Comparison of ENCODE assay signal across 8 cellular contexts in genomic region chr3:52238761-52239701, GRCh38. TPM values are rescaled to one million over a fixed set of nuclear protein-coding genes. Genes with fewer than 3 reads are reported as not detected.
A peak's percentile ranks its signal among the peaks of the same experiment; 100 is the strongest.
DNase-seq lines count a peak whose midpoint lies in the region; ATAC-seq and TF ChIP-seq lines count a peak whose summit lies in the region.

Gene TWF2 (minus strand): TSS chr3:52239158. CDS start chr3:52239016, 142 bp downstream.

- no peaks in the 10 kb centered on the region for H3K9me3 Mint-ChIP-seq in activated naive CD4-positive, alpha-beta T cell treated with anti-CD3 and anti-CD28 coated beads, Interleukin-2, amount 50 U/mL, for 72 hours
- H3K9me3 Mint-ChIP-seq in glutamatergic neuron (ENCODE audit: unreplicated experiment): peaks cover 25% of the 10 kb centered on the region

- TF ChIP-seq EP300 in Ishikawa (IDR thresholded peaks at IDR 0.05; ENCODE audit: borderline replicate concordance) (no peak), ovary (IDR thresholded peaks at IDR 0.05) (no peak)

- H3K4me3 Mint-ChIP-seq in glutamatergic neuron (ENCODE audit: unreplicated experiment): peak within 1 kb of the TSS; percentile 98

- 0% methylated on average over 70 to 92 of the region's 92 CpGs for WGBS in ovary, 3 donors
- under 1% methylated on average over 92 of the region's 92 CpGs for WGBS in thymus

- H3K27me3 ChIP-seq in ovary (no peaks in the 10 kb centered on the region), thymus (ENCODE audit: control insufficient read depth, insufficient read depth) (no peaks in the 10 kb centered on the region)

- H3K27me3 Mint-ChIP-seq in glutamatergic neuron (ENCODE audit: unreplicated experiment): peaks cover 18% of the 10 kb centered on the region

- H3K27ac ChIP-seq in ovary (peak within 1 kb of the TSS; percentile 75 to 91), thymus (ENCODE audit: low read depth) (peak within 1 kb of the TSS; percentile 96)

- TF ChIP-seq CTCF in glutamatergic neuron (IDR thresholded peaks at IDR 0.05; ENCODE audit: partially characterized antibody, unreplicated experiment) (no peak), ovary (IDR thresholded peaks at IDR 0.05) (peak; percentile 26 to 44 (median 34))

- H3K9me3 ChIP-seq in ovary (no peaks in the 10 kb centered on the region), thymus (ENCODE audit: control insufficient read depth) (no peaks in the 10 kb centered on the region)

- peaks cover 20% of the 10 kb centered on the region for H3K4me1 Mint-ChIP-seq in glutamatergic neuron (ENCODE audit: low read depth, unreplicated experiment)

- peak; percentile 57 for TF ChIP-seq POLR2A in ovary (IDR thresholded peaks at IDR 0.05)

- H3K4me1 ChIP-seq in ovary (ENCODE audit: insufficient read depth) (peaks cover 16% of the 10 kb centered on the region), thymus (ENCODE audit: control insufficient read depth, insufficient read depth, low read length) (peaks cover 28% of the 10 kb centered on the region)

- peak within 1 kb of the TSS; percentile 94 to 99 for H3K27ac Mint-ChIP-seq in activated naive CD4-positive, alpha-beta T cell treated with anti-CD3 and anti-CD28 coated beads, Interleukin-2, amount 50 U/mL, for 72 hours
- peak within 1 kb of the TSS; percentile 100 for H3K27ac Mint-ChIP-seq in glutamatergic neuron (ENCODE audit: unreplicated experiment)

- ATAC-seq in GM21526 (IDR thresholded peaks at IDR 0.05; ENCODE audit: low FRiP score, unreplicated experiment): peak; percentile 55
- ATAC-seq in activated naive CD4-positive, alpha-beta T cell treated with anti-CD3 and anti-CD28 coated beads, Interleukin-2, amount 50 U/mL, for 72 hours: peak; percentile 72 to 75

- intact Hi-C loops in ovary (cut with DNase I): loop anchor here in 3 of 4 donors (5.0 kb wide), 2 partner anchors 38 to 48 kb away; partner anchors contain the start of genes WDR82 (in 2 of the 3) and GLYCTK (in 1 of the 3)

- peaks cover 14 to 44% of the 10 kb centered on the region in 2 donors for H3K36me3 Mint-ChIP-seq in activated naive CD4-positive, alpha-beta T cell treated with anti-CD3 and anti-CD28 coated beads, Interleukin-2, amount 50 U/mL, for 72 hours
- H3K36me3 Mint-ChIP-seq in glutamatergic neuron (ENCODE audit: unreplicated experiment): no peaks in the 10 kb centered on the region

- TF ChIP-seq RAD21 in Ishikawa (IDR thresholded peaks at IDR 0.05; ENCODE audit: low read depth): no peak

- DNase-seq in ELF-1 (ENCODE audit: low read depth, low spot score): peak; percentile 80
- peak; percentile 59 for DNase-seq in SKM-1 (lab: John Stamatoyannopoulos, UW; ENCODE audit: unreplicated experiment)
- DNase-seq in activated naive CD4-positive, alpha-beta T cell treated with anti-CD3 and anti-CD28 coated beads, Interleukin-2, amount 50 U/mL, for 72 hours (ENCODE audit: low spot score in 2 of 2): peak; percentile 91 to 92
- peak; percentile 90 for DNase-seq in glutamatergic neuron
- peak; percentile 82 to 89 (median 84) for DNase-seq in ovary

- H3K4me3 ChIP-seq in ovary: peak within 1 kb of the TSS; percentile 87
- peak within 1 kb of the TSS; percentile 93 for H3K4me3 ChIP-seq in thymus (ENCODE audit: low read length)

- H3K36me3 ChIP-seq in ovary: no peaks in the 10 kb centered on the region
- H3K36me3 ChIP-seq in thymus (ENCODE audit: control insufficient read depth, insufficient read depth): peaks cover 24% of the 10 kb centered on the region

TF ChIP-seq in Ishikawa, 13 proteins besides CTCF, POLR2A, EP300 and RAD21:
- TF ChIP-seq ZBTB7A (IDR thresholded peaks at IDR 0.05; ENCODE audit: low read depth) (peak; percentile 96), USF1 (IDR thresholded peaks at IDR 0.05) (0 out of 2 replicates have a peak, but pooled peaks have one; percentile 8), EGR1 (IDR thresholded peaks at IDR 0.05) (peak; percentile 77), TEAD4 (IDR thresholded peaks at IDR 0.05) (no peak), YY1 (IDR thresholded peaks at IDR 0.05; ENCODE audit: low read depth) (peak; percentile 77), TAF1 (IDR thresholded peaks at IDR 0.05; ENCODE audit: low read depth) (peak; percentile 41), CEBPB (IDR thresholded peaks at IDR 0.05) (no peak), MAX (IDR thresholded peaks at IDR 0.05) (peak; percentile 21; the same call in 1 of the 2 replicates), CREB1 (IDR thresholded peaks at IDR 0.05; ENCODE audit: low read depth) (no peak), NFIC (IDR thresholded peaks at IDR 0.05) (no peak), TCF12 (IDR thresholded peaks at IDR 0.05; ENCODE audit: low read depth) (peak; percentile 22; the same call in 1 of the 2 replicates), FOXM1 (IDR thresholded peaks at IDR 0.05; ENCODE audit: borderline replicate concordance, low read depth) (no peak)
- TF ChIP-seq, protein P1, sequence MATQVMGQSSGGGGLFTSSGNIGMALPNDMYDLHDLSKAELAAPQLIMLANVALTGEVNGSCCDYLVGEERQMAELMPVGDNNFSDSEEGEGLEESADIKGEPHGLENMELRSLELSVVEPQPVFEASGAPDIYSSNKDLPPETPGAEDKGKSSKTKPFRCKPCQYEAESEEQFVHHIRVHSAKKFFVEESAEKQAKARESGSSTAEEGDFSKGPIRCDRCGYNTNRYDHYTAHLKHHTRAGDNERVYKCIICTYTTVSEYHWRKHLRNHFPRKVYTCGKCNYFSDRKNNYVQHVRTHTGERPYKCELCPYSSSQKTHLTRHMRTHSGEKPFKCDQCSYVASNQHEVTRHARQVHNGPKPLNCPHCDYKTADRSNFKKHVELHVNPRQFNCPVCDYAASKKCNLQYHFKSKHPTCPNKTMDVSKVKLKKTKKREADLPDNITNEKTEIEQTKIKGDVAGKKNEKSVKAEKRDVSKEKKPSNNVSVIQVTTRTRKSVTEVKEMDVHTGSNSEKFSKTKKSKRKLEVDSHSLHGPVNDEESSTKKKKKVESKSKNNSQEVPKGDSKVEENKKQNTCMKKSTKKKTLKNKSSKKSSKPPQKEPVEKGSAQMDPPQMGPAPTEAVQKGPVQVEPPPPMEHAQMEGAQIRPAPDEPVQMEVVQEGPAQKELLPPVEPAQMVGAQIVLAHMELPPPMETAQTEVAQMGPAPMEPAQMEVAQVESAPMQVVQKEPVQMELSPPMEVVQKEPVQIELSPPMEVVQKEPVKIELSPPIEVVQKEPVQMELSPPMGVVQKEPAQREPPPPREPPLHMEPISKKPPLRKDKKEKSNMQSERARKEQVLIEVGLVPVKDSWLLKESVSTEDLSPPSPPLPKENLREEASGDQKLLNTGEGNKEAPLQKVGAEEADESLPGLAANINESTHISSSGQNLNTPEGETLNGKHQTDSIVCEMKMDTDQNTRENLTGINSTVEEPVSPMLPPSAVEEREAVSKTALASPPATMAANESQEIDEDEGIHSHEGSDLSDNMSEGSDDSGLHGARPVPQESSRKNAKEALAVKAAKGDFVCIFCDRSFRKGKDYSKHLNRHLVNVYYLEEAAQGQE (IDR thresholded peaks at IDR 0.05; ENCODE audit: low read depth): no peak

RNA-seq across cellular contexts. Expression of gene TWF2, which starts in this region (rescaled TPM):
- 100 to 1,000 TPM in 1 of 2 donors, 10 to 100 TPM in 1; 75.8 to 139 TPM for total RNA-seq in activated naive CD4-positive, alpha-beta T cell treated with anti-CD3 and anti-CD28 coated beads, Interleukin-2, amount 50 U/mL, for 72 hours
- total RNA-seq in glutamatergic neuron (ENCODE audit: unreplicated experiment) (45.5 TPM), ovary (10 to 100 TPM; 34.0 to 56.3 (median 43.3) TPM)
- polyA plus RNA-seq in ovary (10 to 100 TPM; 14.3 to 40.7 TPM), thymus (62.6 TPM)

Comparison
In these comparisons a context has a peak if more than half of its experiments do, and no peak if none do; other contexts are left out.
1. Peak in every context shown above with its lines: DNase-seq, ATAC-seq, H3K4me3 ChIP-seq and H3K27ac ChIP-seq.